ENCODE assay signal across 34 cellular contexts in the genomic region with DNA sequence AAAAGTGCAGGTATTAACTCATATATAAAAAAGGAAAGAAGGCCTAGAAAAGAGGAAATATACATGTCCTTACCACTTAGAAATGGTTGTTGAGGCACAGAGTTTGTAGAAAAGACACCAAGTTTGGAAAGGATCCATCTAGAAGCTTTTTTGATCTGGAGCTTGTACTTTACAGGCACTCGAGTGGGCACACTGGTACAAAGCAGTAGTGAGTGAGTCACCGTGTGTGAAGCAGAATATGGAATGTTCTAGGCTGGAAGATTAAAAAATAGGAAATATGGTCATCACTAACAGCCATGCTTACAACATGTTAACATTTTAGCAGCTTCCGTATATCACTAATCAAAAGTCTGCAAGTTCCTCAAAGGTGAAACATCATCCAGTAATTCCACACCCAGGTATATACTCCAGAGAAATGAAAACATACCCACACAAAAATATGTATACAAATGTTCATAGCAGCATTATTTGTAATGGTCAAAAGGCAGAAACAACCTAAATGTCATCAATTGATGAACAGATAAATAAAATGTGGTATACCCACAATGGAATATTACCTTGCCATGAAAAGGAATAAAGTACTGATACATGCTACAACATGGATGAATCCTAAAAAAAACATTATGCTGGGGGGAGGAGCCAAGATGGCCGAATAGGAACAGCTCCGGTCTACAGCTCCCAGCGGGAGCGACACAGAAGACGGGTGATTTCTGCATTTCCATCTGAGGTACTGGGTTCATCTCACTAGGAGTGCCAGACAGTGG.
DNase-seq lines count a peak whose midpoint lies in the region; ATAC-seq and TF ChIP-seq lines count a peak whose summit lies in the region.
"Had no signal": no experiment of that assay in that cellular context is flagged by ENCODE, and none has a peak within 500 bp of the region (broad histone marks: within the 10 kb centered on the region; RNA-seq: fewer than 3 reads in every experiment).

No MANE protein-coding gene starts in this region.

- H2AFZ ChIP-seq in GM23248, result no peak overlapping the region
- H2AFZ ChIP-seq: hepatocyte, neural progenitor cell had no signal

- DNase-seq in GM23248, result peak; percentile 43
- peak; percentile 12 for DNase-seq in adipocyte (ENCODE audit: low read depth)
- DNase-seq in dorsolateral prefrontal cortex, result no peak
- no peak for DNase-seq in left lung
- no peak for DNase-seq in NCI-H526 treated with DMSO at 0.1 percent for 48 hours (lab: John Stamatoyannopoulos, UW)
- DNase-seq: activated CD4-positive, alpha-beta T cell treated with anti-CD3 and anti-CD28 coated beads, Interleukin-2, amount 50 U/mL, for 4 hours; activated CD8-positive, alpha-beta memory T cell treated with anti-CD3 and anti-CD28 coated beads, Interleukin-2, amount 10 ng/mL, durations not matched to agents 7 days and 5 days; activated naive CD4-positive, alpha-beta T cell; activated naive CD8-positive, alpha-beta T cell treated with anti-CD3 and anti-CD28 coated beads, Interleukin-2, amount 50 U/mL, for 24 hours; activated T-cell treated with anti-CD3 and anti-CD28 coated beads, Interleukin-2, amount 50 U/mL, for 72 hours; C1 segment of cervical spinal cord; Caco-2; DMS79 treated with DMSO at 0.1 percent for 48 hours; effector CD4-positive, alpha-beta T cell; GOT3; mesendoderm; MM.1S; NCI-H1417; NCI-H2081; NCI-H524 treated with DMSO at 0.1 percent for 48 hours; NK-92 treated with Interleukin-12 subunit alpha and Interleukin-12 subunit beta, amount 100 ng/mL, for 24 hours; posterior cingulate gyrus; stimulated activated naive CD4-positive, alpha-beta T cell; T-helper 17 cell; upper lobe of right lung had no signal

- H3K27ac ChIP-seq in GM23248 (no peak overlapping the region), dorsolateral prefrontal cortex (peak overlapping the region in 42 of 59 donors; percentile 10 to 76 (median 48)), left lung (no peak overlapping the region)
- H3K27ac ChIP-seq: hepatocyte, neural progenitor cell, right atrium auricular region, suprapubic skin, upper lobe of right lung had no signal

- peak; percentile 59 for ATAC-seq in left lung
- ATAC-seq in HG02588 (IDR thresholded peaks at IDR 0.05; ENCODE audit: unreplicated experiment), result no peak
- ATAC-seq in GM18868 (IDR thresholded peaks at IDR 0.05; ENCODE audit: unreplicated experiment), result no peak
- no peak for ATAC-seq in esophagus mucosa
- ATAC-seq: activated CD8-positive, alpha-beta memory T cell treated with anti-CD3 and anti-CD28 coated beads, Interleukin-2, amount 10 ng/mL, durations not matched to agents 7 days and 5 days; activated naive CD8-positive, alpha-beta T cell treated with anti-CD3 and anti-CD28 coated beads, Interleukin-2, amount 50 U/mL, for 24 hours; activated T-cell treated with anti-CD3 and anti-CD28 coated beads, Interleukin-2, amount 50 U/mL, for 72 hours; Right ventricle myocardium inferior; T-helper 17 cell; upper lobe of right lung had no signal

- intact Hi-C loops in dorsolateral prefrontal cortex (cut with DNase I) (no loop called here), left lung (cut with DNase I) (no loop called here)

- H3K4me3 ChIP-seq in GM23248 (no peak overlapping the region), adipocyte (ENCODE audit: low read length) (no peak overlapping the region), dorsolateral prefrontal cortex (no peak overlapping the region), left lung (no peak overlapping the region)
- H3K4me3 ChIP-seq: hepatocyte, neural progenitor cell, right atrium auricular region, smooth muscle cell, suprapubic skin, upper lobe of right lung had no signal

- no peak for TF ChIP-seq CTCF in dorsolateral prefrontal cortex (IDR thresholded peaks at IDR 0.05 in 54 of 56, conservative IDR thresholded peaks at IDR 0.05 in 2 of 56; ENCODE audit: low read depth in 1 of 56, partially characterized antibody in 56 of 56)
- no peak for TF ChIP-seq CTCF in left lung (IDR thresholded peaks at IDR 0.05)

- no peak overlapping the region for H3K9ac ChIP-seq in GM23248
- no peak overlapping the region for H3K9ac ChIP-seq in adipocyte (ENCODE audit: low read length)
- H3K9ac ChIP-seq: neural progenitor cell had no signal

- in situ Hi-C loops in GM23248 (cut with MboI), result no loop called here

- no peaks in the 10 kb centered on the region for H4K20me1 ChIP-seq in GM23248 (ENCODE audit: insufficient read depth)

- H3F3A ChIP-seq in GM23248 (ENCODE audit: insufficient read depth), result 0 out of 2 replicates have a peak, but pooled peaks cover 13% of the 10 kb centered on the region

- no peak overlapping the region for H3K4me2 ChIP-seq in GM23248 (ENCODE audit: unreplicated experiment)
- H3K4me2 ChIP-seq: hepatocyte, neural progenitor cell, smooth muscle cell had no signal

- H3K36me3 ChIP-seq in GM23248 (ENCODE audit: low read depth) (peaks cover 10% of the 10 kb centered on the region; the same call in 1 of the 2 replicates), adipocyte (ENCODE audit: control insufficient read depth, insufficient read depth, low read length, severe bottlenecking) (peaks cover 4% of the 10 kb centered on the region), left lung (peaks cover 0 to 12% of the 10 kb centered on the region in 2 donors)
- H3K36me3 ChIP-seq: right atrium auricular region had no signal

- H3K27me3 ChIP-seq in GM23248 (replicated peaks; ENCODE audit: insufficient read depth) (no peaks in the 10 kb centered on the region), adipocyte (replicated peaks; ENCODE audit: control insufficient read depth, insufficient read depth, low read length) (no peaks in the 10 kb centered on the region), dorsolateral prefrontal cortex (no peaks in the 10 kb centered on the region), left lung (no peaks in the 10 kb centered on the region)
- H3K27me3 ChIP-seq: hepatocyte, neural progenitor cell, right atrium auricular region, suprapubic skin, upper lobe of right lung had no signal

- H3K4me1 ChIP-seq in GM23248 (ENCODE audit: insufficient read depth) (peaks cover 16% of the 10 kb centered on the region), adipocyte (ENCODE audit: control insufficient read depth, insufficient read depth, low read length) (no peaks in the 10 kb centered on the region), left lung (peaks cover 0 to 3% of the 10 kb centered on the region in 2 donors)
- H3K4me1 ChIP-seq: Caco-2, right atrium auricular region, suprapubic skin, upper lobe of right lung had no signal

- H3K9me2 ChIP-seq in GM23248 (ENCODE audit: insufficient read depth), result no peaks in the 10 kb centered on the region

- 86 to 92% methylated on average over 8 of the region's 8 CpGs for WGBS in GM23248 (ENCODE audit: low coverage in 1 of 2, low lambda C conversion rate in 2 of 2, missing lambda C conversion rate in 2 of 2), 2 experiments

- H3K79me2 ChIP-seq in GM23248 (ENCODE audit: insufficient read depth), result peaks cover 80% of the 10 kb centered on the region

- H3K9me3 ChIP-seq in GM23248 (ENCODE audit: low read depth) (no peaks in the 10 kb centered on the region), adipocyte (ENCODE audit: control insufficient read depth, low read length) (no peaks in the 10 kb centered on the region), left lung (no peaks in the 10 kb centered on the region)
- H3K9me3 ChIP-seq: Caco-2, right atrium auricular region, suprapubic skin, upper lobe of right lung had no signal

Comparison
In these comparisons a context has a peak if more than half of its experiments do, and no peak if none do; other contexts are left out.
1. DNase-seq: peak in GM23248 (single experiment) and adipocyte (single experiment); none in dorsolateral prefrontal cortex (0 of 10), left lung (0 of 2) and NCI-H526 treated with DMSO at 0.1 percent for 48 hours (single experiment).
2. H3K27ac ChIP-seq: peak in dorsolateral prefrontal cortex (42 of 59); none in GM23248 (single experiment) and left lung (0 of 2).